20 cellular contexts compared by ENCODE assay signal in the genomic region with DNA sequence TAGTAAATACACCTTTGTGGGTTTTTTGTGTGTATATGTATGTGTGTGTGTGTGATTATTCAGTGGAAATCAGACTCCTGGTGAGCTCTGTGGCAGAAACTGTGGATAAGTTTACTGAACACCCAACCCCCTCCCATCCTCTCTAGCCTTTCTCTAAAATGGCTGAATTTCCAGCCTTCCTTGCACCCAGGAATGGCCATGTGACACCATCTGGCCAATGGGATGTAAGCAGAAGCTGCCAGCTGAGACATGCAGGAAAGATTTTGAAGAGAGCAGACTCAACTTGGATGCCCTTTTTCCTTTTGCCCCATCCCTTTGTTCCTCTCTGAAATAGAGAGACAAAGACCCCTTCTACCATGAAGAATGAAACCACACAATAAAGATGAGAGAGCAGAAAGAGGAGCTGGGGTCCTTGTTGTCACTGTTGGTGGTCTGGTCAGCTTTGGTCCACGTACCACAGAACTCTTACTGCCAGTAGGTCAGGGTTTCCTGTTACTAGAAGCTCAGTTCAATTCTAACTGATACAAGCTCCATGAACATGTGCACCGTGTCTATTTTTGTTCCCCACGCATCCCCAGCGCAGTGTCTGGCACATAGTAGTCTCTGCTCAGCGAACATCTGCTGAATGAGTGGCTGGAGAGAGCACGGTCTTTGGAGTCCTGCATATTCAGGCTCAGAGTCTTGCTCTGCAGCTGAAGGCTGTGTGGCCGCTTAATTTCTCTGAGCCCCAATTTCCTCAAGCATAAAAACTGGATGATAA. TPM values are rescaled to one million over a fixed set of nuclear protein-coding genes. Genes with fewer than 3 reads are reported as not detected.
DNase-seq lines count a peak whose midpoint lies in the region; ATAC-seq, FAIRE-seq and TF ChIP-seq lines count a peak whose summit lies in the region.
"Had no signal": no experiment of that assay in that cellular context is flagged by ENCODE, and none has a peak within 500 bp of the region (broad histone marks: within the 10 kb centered on the region; RNA-seq: fewer than 3 reads in every experiment).

No MANE protein-coding gene starts in this region.

- in situ Hi-C loops in gastrocnemius medialis (cut with MboI; ENCODE audit: low sequenced_read_pairs in 4 of 4), result no loop called here

- H3K9ac ChIP-seq in BLaER1 (no peak overlapping the region), neural progenitor cell (no peak overlapping the region)

- H3K36me3 ChIP-seq in BLaER1 (no peaks in the 10 kb centered on the region), bronchial epithelial cell (ENCODE audit: control insufficient read depth, insufficient read depth, low read length) (no peaks in the 10 kb centered on the region), neural progenitor cell (no peaks in the 10 kb centered on the region), gastrocnemius medialis (no peaks in the 10 kb centered on the region)

- H3K4me3 Mint-ChIP-seq in neural progenitor cell, result no peak overlapping the region
- H3K4me3 Mint-ChIP-seq: B cell; CD4-positive, alpha-beta memory T cell; H9 had no signal

- no peaks in the 10 kb centered on the region for H3K27me3 Mint-ChIP-seq in neural progenitor cell (ENCODE audit: insufficient read depth, low read depth)

- ATAC-seq in gastrocnemius medialis, result peak; percentile 38 to 47
- ATAC-seq: GM12878, HepG2 had no signal

- H3K9me3 Mint-ChIP-seq in neural progenitor cell, result peaks cover 3% of the 10 kb centered on the region

- H3K27ac ChIP-seq in BLaER1, result no peak overlapping the region
- no peak overlapping the region for H3K27ac ChIP-seq in neural progenitor cell
- H3K27ac ChIP-seq in gastrocnemius medialis, result peak overlapping the region in 2 of 4 donors; percentile 16 to 42
- H3K27ac ChIP-seq: C4-2B had no signal

- no peak for DNase-seq in bronchial epithelial cell (ENCODE audit: low read depth)
- DNase-seq in neural progenitor cell (ENCODE audit: low spot score), result no peak
- DNase-seq in gastrocnemius medialis, result peak in 1 of 2 donors; percentile 9
- no peak for DNase-seq in 8988T
- DNase-seq in stimulated activated naive CD4-positive, alpha-beta T cell (lab: John Stamatoyannopoulos, UW), result no peak
- no peak for DNase-seq in activated CD4-positive, alpha-beta T cell treated with anti-CD3 and anti-CD28 coated beads, Interleukin-2, amount 50 U/mL, for 48 hours
- DNase-seq: ACHN; CD4-positive, alpha-beta memory T cell; DMS79; GOT3; H9 had no signal

- H3K27ac Mint-ChIP-seq in neural progenitor cell, result peak overlapping the region; percentile 43
- H3K27ac Mint-ChIP-seq: B cell; CD4-positive, alpha-beta memory T cell; H9 had no signal

- peak; percentile 18 for FAIRE-seq in bronchial epithelial cell (lab: Jason Lieb, UNC)
- FAIRE-seq: GM12878, GM18507, HepG2, HTR-8/SVneo had no signal

- H3F3A ChIP-seq in neural progenitor cell (ENCODE audit: low read depth), result no peaks in the 10 kb centered on the region

- peak overlapping the region; percentile 32 for H2AFZ ChIP-seq in neural progenitor cell (replicated peaks)

- H3K27me3 ChIP-seq in BLaER1, result no peaks in the 10 kb centered on the region
- no peaks in the 10 kb centered on the region for H3K27me3 ChIP-seq in bronchial epithelial cell (ENCODE audit: control insufficient read depth, insufficient read depth, low read length)
- H3K27me3 ChIP-seq in neural progenitor cell, result peaks cover 3% of the 10 kb centered on the region
- H3K27me3 ChIP-seq in gastrocnemius medialis, result no peaks in the 10 kb centered on the region

- H3K4me1 Mint-ChIP-seq in neural progenitor cell, result peaks cover 10% of the 10 kb centered on the region
- H3K4me1 Mint-ChIP-seq: B cell; CD4-positive, alpha-beta memory T cell; H9 had no signal

- H3K9me3 ChIP-seq in BLaER1 (0 out of 2 replicates have a peak, but pooled peaks cover 5% of the 10 kb centered on the region), neural progenitor cell (ENCODE audit: low read depth) (no peaks in the 10 kb centered on the region), gastrocnemius medialis (no peaks in the 10 kb centered on the region)

- H4K20me1 ChIP-seq in BLaER1, result no peaks in the 10 kb centered on the region
- no peaks in the 10 kb centered on the region for H4K20me1 ChIP-seq in neural progenitor cell (ENCODE audit: low read depth)

- no peak for TF ChIP-seq CTCF in bronchial epithelial cell (IDR thresholded peaks at IDR 0.05; ENCODE audit: insufficient read depth, low read length, severe bottlenecking)
- TF ChIP-seq CTCF in neural progenitor cell (IDR thresholded peaks at IDR 0.05), result no peak
- TF ChIP-seq CTCF in gastrocnemius medialis (IDR thresholded peaks at IDR 0.05 in 4 of 5, conservative IDR thresholded peaks at IDR 0.05 in 1 of 5), result no peak

- no peaks in the 10 kb centered on the region for H3K79me2 ChIP-seq in neural progenitor cell (ENCODE audit: low read depth)

- H3K4me3 ChIP-seq in BLaER1 (no peak overlapping the region), bronchial epithelial cell (ENCODE audit: low read depth, low read length) (no peak overlapping the region), neural progenitor cell (no peak overlapping the region), gastrocnemius medialis (no peak overlapping the region)
- H3K4me3 ChIP-seq: GM12878 had no signal

- H3K36me3 Mint-ChIP-seq in neural progenitor cell, result no peaks in the 10 kb centered on the region
- H3K36me3 Mint-ChIP-seq: CD4-positive, alpha-beta memory T cell had no signal

- peak overlapping the region; percentile 22; the same call in 1 of the 2 replicates for H3K4me2 ChIP-seq in BLaER1
- no peak overlapping the region for H3K4me2 ChIP-seq in neural progenitor cell

- intact Hi-C loops in gastrocnemius medialis (cut with DNase I; ENCODE audit: low total_unique reads), result loop anchor here (10.0 kb wide), 1 partner anchor 58 kb away; no protein-coding TSS in a partner anchor

- H3K4me1 ChIP-seq in BLaER1, result peaks cover 11% of the 10 kb centered on the region
- no peaks in the 10 kb centered on the region for H3K4me1 ChIP-seq in neural progenitor cell
- peaks cover 41 to 43% of the 10 kb centered on the region in 2 donors for H3K4me1 ChIP-seq in gastrocnemius medialis

- no peak for TF ChIP-seq POLR2A in gastrocnemius medialis (IDR thresholded peaks at IDR 0.05)

RNA-seq across cellular contexts. Expression of a gene that starts 57.5 kb away (rescaled TPM):
- total RNA-seq in bronchial epithelial cell (not detected in 2 replicates), neural progenitor cell (ENCODE audit: low replicate concordance) (0.22 and 0.31 TPM in 2 replicates), gastrocnemius medialis (under 1 TPM in 2 of 4 donors, not detected in 2; 0.10 to 0.13 TPM)
- total RNA-seq: A172; B cell; CD4-positive, alpha-beta memory T cell; G401; GM12878; HepG2 had no signal
